8 cellular contexts compared by ENCODE assay signal in genomic region chr13:74134226-74134776, GRCh38. TPM values are rescaled to one million over a fixed set of nuclear protein-coding genes. Genes with fewer than 3 reads are reported as not detected.
DNase-seq lines count a peak whose midpoint lies in the region; ATAC-seq lines count a peak whose summit lies in the region.

TSS of gene KLF12 (minus strand) at chr13:74134404.

- peak within 1 kb of the TSS; percentile 74 to 97 (median 91) for H3K4me3 ChIP-seq in BLaER1 treated with 17β-estradiol and CSF1 and Interleukin-3, amounts not matched to agents 10 nM and 100 nM
- peak within 1 kb of the TSS; percentile 70 to 93 for H3K4me3 ChIP-seq in duodenal mucosa (ENCODE audit: low read depth in 1 of 2, low read length in 2 of 2)

- H3K4me2 ChIP-seq in BLaER1 treated with 17β-estradiol and CSF1 and Interleukin-3, amounts not matched to agents 10 nM and 100 nM, result peak within 1 kb of the TSS; percentile 83 to 97 (median 94)

- H3K9ac ChIP-seq in BLaER1 treated with 17β-estradiol and CSF1 and Interleukin-3, amounts not matched to agents 10 nM and 100 nM, result peak within 1 kb of the TSS; percentile 82 to 93 (median 91)
- peak within 1 kb of the TSS; percentile 47 to 49 for H3K9ac ChIP-seq in duodenal mucosa (ENCODE audit: low read depth in 1 of 2, low read length in 2 of 2)

- H3K36me3 ChIP-seq in BLaER1 treated with 17β-estradiol and CSF1 and Interleukin-3, amounts not matched to agents 10 nM and 100 nM, result peaks cover 0 to 2% (median 0%) of the 10 kb centered on the region in 11 experiments; a peak in 1 of 22 replicates
- H3K36me3 ChIP-seq in duodenal mucosa (ENCODE audit: control insufficient read depth in 1 of 2, insufficient read depth in 2 of 2, low read length in 2 of 2), result no peaks in the 10 kb centered on the region

- peak; percentile 95 for DNase-seq in NCI-H526 treated with DMSO at 0.1 percent for 48 hours (lab: John Stamatoyannopoulos, UW)
- DNase-seq in activated CD4-positive, alpha-beta T cell treated with anti-CD3 and anti-CD28 coated beads, Interleukin-2, amount 50 U/mL, for 48 hours, result peak; percentile 93 to 95
- peak; percentile 22 to 90 for DNase-seq in lung microvascular endothelial cell (ENCODE audit: low read depth in 2 of 2)
- DNase-seq in stimulated activated CD4-positive, alpha-beta T cell treated with anti-CD3 and anti-CD28 coated beads, TNF-alpha, amount 100 ng/mL, for 48 hours (ENCODE audit: low read depth in 3 of 3), result peak; percentile 85 to 91 (median 89)

- H3K9me3 ChIP-seq in BLaER1 treated with 17β-estradiol and CSF1 and Interleukin-3, amounts not matched to agents 10 nM and 100 nM (replicated peaks in 1 of 11), result peaks cover 0 to 2% (median 0%) of the 10 kb centered on the region in 11 experiments; a peak in 1 of 22 replicates
- H3K9me3 ChIP-seq in duodenal mucosa (ENCODE audit: control insufficient read depth in 1 of 2, low read length in 2 of 2), result no peaks in the 10 kb centered on the region

- peak; percentile 58 for ATAC-seq in GM19351 (IDR thresholded peaks at IDR 0.05; ENCODE audit: unreplicated experiment)
- peak; percentile 68 for ATAC-seq in HG03460 (IDR thresholded peaks at IDR 0.05; ENCODE audit: unreplicated experiment)

- peak within 1 kb of the TSS; percentile 45 to 96 (median 91); a peak in 21 of 22 replicates for H3K27ac ChIP-seq in BLaER1 treated with 17β-estradiol and CSF1 and Interleukin-3, amounts not matched to agents 10 nM and 100 nM
- peak within 1 kb of the TSS; percentile 90 for H3K27ac ChIP-seq in duodenal mucosa (ENCODE audit: low read depth, low read length)

- H3K4me1 ChIP-seq in BLaER1 treated with 17β-estradiol and CSF1 and Interleukin-3, amounts not matched to agents 10 nM and 100 nM, result peaks cover 18 to 42% (median 36%) of the 10 kb centered on the region in 10 experiments
- peaks cover 0 to 17% of the 10 kb centered on the region in 2 donors for H3K4me1 ChIP-seq in duodenal mucosa (ENCODE audit: control insufficient read depth in 1 of 2, insufficient read depth in 2 of 2, low read length in 2 of 2)

- peaks cover 0 to 31% (median 5%) of the 10 kb centered on the region in 11 experiments; a peak in 9 of 22 replicates for H4K20me1 ChIP-seq in BLaER1 treated with 17β-estradiol and CSF1 and Interleukin-3, amounts not matched to agents 10 nM and 100 nM

- no peaks in the 10 kb centered on the region for H3K27me3 ChIP-seq in BLaER1 treated with 17β-estradiol and CSF1 and Interleukin-3, amounts not matched to agents 10 nM and 100 nM
- H3K27me3 ChIP-seq in duodenal mucosa (ENCODE audit: control insufficient read depth in 1 of 2, insufficient read depth in 2 of 2, low read length in 2 of 2), result no peaks in the 10 kb centered on the region

RNA-seq across cellular contexts. Expression of gene KLF12, which starts in this region (rescaled TPM):
- 2.0 and 2.8 TPM in 2 replicates for total RNA-seq in lung microvascular endothelial cell

Comparison
In these comparisons a context has a peak if more than half of its experiments do, and no peak if none do; other contexts are left out.
1. Peak in every context shown above with its lines: DNase-seq, ATAC-seq, H3K4me3 ChIP-seq and H3K27ac ChIP-seq.